Comparison of ENCODE assay signal across 8 cellular contexts in the genomic region with DNA sequence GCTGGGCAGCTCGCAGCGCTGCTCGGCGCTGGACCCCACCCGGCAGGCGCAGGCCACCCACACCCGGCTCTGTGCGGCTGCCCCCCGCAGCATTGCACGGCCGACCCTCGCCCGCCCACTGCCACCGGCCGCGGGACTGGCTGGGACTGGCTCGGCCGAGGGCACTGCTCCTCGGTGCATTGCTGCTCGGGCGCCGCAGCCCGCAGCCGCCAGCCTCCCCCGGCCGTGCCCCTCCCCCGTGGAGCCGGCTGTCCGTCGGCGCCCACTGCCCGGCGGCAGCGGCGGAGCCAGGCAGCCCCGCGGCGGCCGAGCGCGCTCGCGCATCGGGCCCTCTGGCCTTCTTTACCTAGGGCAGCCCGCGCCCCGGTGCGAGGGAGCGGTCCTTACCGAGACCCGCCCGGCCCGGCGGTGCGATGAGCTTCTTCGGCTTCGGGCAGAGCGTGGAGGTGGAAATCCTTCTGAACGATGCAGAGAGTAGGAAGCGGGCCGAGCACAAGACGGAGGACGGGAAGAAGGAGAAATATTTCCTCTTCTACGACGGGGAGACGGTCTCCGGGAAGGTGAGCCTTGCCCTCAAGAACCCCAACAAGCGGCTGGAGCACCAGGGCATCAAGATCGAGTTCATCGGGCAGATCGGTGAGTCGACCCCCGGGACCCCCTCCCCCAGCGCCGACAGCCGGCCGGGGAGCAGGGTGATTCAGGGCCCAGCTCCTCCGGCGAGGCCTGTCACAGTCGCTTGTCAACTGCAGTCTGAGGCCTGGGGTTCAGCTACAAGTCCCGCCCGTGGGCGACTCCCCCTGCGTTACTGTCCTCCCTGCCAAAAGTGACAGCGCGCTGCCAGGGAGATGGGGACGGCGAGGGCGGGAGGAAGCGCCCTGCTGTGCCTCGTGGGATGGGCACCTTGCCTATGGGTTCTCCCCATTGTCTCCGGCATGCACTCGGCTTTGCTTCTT. TPM values are rescaled to one million over a fixed set of nuclear protein-coding genes. Genes with fewer than 3 reads are reported as not detected.
DNase-seq lines count a peak whose midpoint lies in the region; ATAC-seq lines count a peak whose summit lies in the region.

No MANE protein-coding gene starts in this region.

- no peak overlapping the region for H2BK120ac ChIP-seq in trophoblast cell (ENCODE audit: insufficient read depth, low read length, poor library complexity)

- no peaks in the 10 kb centered on the region for H3K9me3 Mint-ChIP-seq in CD8-positive, alpha-beta memory T cell
- no peaks in the 10 kb centered on the region for H3K9me3 Mint-ChIP-seq in activated naive CD4-positive, alpha-beta T cell treated with anti-CD3 and anti-CD28 coated beads, Interleukin-2, amount 50 U/mL, for 24 hours

- peak; percentile 27 to 68 (median 33) for DNase-seq in CD8-positive, alpha-beta memory T cell
- DNase-seq in HUDEP-2 (lab: John Stamatoyannopoulos, UW; ENCODE audit: unreplicated experiment in 76 of 76) = peak in 75 of 76 experiments; percentile 14 to 90 (median 77)
- DNase-seq in SK-MEL-5 (ENCODE audit: low read depth, low spot score) = peak; percentile 1
- DNase-seq in cardiac septum (ENCODE audit: low spot score) = peak; percentile 86
- peak; percentile 32 to 50 for DNase-seq in trophoblast cell
- DNase-seq in ureter (ENCODE audit: low spot score) = peak; percentile 61

- H3K79me2 ChIP-seq in trophoblast cell (ENCODE audit: control insufficient read depth, insufficient read depth, low read length, poor library complexity) = peaks cover 7% of the 10 kb centered on the region

- peak overlapping the region; percentile 95 for H3K18ac ChIP-seq in trophoblast cell (ENCODE audit: low read length)

- H2BK12ac ChIP-seq in trophoblast cell (ENCODE audit: low read length) = no peak overlapping the region

- peak overlapping the region; percentile 81 for H3K14ac ChIP-seq in trophoblast cell (ENCODE audit: low read length)

- peak; percentile 21 for ATAC-seq in GM21360 (IDR thresholded peaks at IDR 0.05; ENCODE audit: unreplicated experiment)

- H3K27ac Mint-ChIP-seq in CD8-positive, alpha-beta memory T cell = peak overlapping the region; percentile 80 to 99 (median 94)
- peak overlapping the region; percentile 94 for H3K27ac Mint-ChIP-seq in activated naive CD4-positive, alpha-beta T cell treated with anti-CD3 and anti-CD28 coated beads, Interleukin-2, amount 50 U/mL, for 24 hours

- H3K4me3 ChIP-seq in CD8-positive, alpha-beta memory T cell (ENCODE audit: low read length) = peak overlapping the region; percentile 87
- H3K4me3 ChIP-seq in trophoblast cell (ENCODE audit: low read depth, low read length) = peak overlapping the region; percentile 91

- no peak overlapping the region for H3K23ac ChIP-seq in trophoblast cell (ENCODE audit: low read length)

- peak overlapping the region; percentile 91 to 99 (median 97) for H3K4me3 Mint-ChIP-seq in CD8-positive, alpha-beta memory T cell
- peak overlapping the region; percentile 93 for H3K4me3 Mint-ChIP-seq in activated naive CD4-positive, alpha-beta T cell treated with anti-CD3 and anti-CD28 coated beads, Interleukin-2, amount 50 U/mL, for 24 hours

- peaks cover 9% of the 10 kb centered on the region for H3K79me1 ChIP-seq in trophoblast cell (ENCODE audit: low read length)

- in situ Hi-C loops in SK-MEL-5 (cut with HindIII; ENCODE audit: low pct_unique_long_range_greater_than_20kb, low sequenced_read_pairs) = no loop called here

- peak overlapping the region; percentile 85 for H4K8ac ChIP-seq in trophoblast cell (ENCODE audit: low read depth, low read length)

- H3K27ac ChIP-seq in CD8-positive, alpha-beta memory T cell (ENCODE audit: low read depth, low read length) = peak overlapping the region; percentile 55
- H3K27ac ChIP-seq in trophoblast cell (ENCODE audit: low read depth, low read length) = peak overlapping the region; percentile 48

- H4K91ac ChIP-seq in trophoblast cell (ENCODE audit: low read depth, low read length) = peak overlapping the region; percentile 68

- POLR2A ChIA-PET in CD8-positive, alpha-beta memory T cell (lab: Charles Lee) = interaction anchor here (0.7 to 2.9 kb wide), 6 partner anchors 20 to 277 kb away, joined by 3 to 36 read pairs (median 8); a partner anchor contains a TSS

- CTCF ChIA-PET in CD8-positive, alpha-beta memory T cell (lab: Charles Lee) = interaction anchor here (0.8 to 3.7 kb wide), 10 partner anchors 14 to 51 kb away, joined by 3 to 24 read pairs (median 6); a partner anchor contains a TSS

- peaks cover 67 to 76% (median 76%) of the 10 kb centered on the region in 3 donors for H3K4me1 Mint-ChIP-seq in CD8-positive, alpha-beta memory T cell
- peaks cover 74% of the 10 kb centered on the region for H3K4me1 Mint-ChIP-seq in activated naive CD4-positive, alpha-beta T cell treated with anti-CD3 and anti-CD28 coated beads, Interleukin-2, amount 50 U/mL, for 24 hours

- H3K4me1 ChIP-seq in CD8-positive, alpha-beta memory T cell (ENCODE audit: insufficient read depth, low read length) = peaks cover 50% of the 10 kb centered on the region
- H3K4me1 ChIP-seq in trophoblast cell (ENCODE audit: control insufficient read depth in 1 of 2, insufficient read depth in 2 of 2, low read length in 2 of 2) = peaks cover 5 to 8% of the 10 kb centered on the region in 2 experiments

- H3K27me3 Mint-ChIP-seq in CD8-positive, alpha-beta memory T cell = peaks cover 0 to 5% of the 10 kb centered on the region in 2 donors
- no peaks in the 10 kb centered on the region for H3K27me3 Mint-ChIP-seq in activated naive CD4-positive, alpha-beta T cell treated with anti-CD3 and anti-CD28 coated beads, Interleukin-2, amount 50 U/mL, for 24 hours

- H3K9me3 ChIP-seq in CD8-positive, alpha-beta memory T cell (ENCODE audit: low read length) = no peaks in the 10 kb centered on the region
- H3K9me3 ChIP-seq in trophoblast cell (ENCODE audit: insufficient read depth, low read depth, low read length) = no peaks in the 10 kb centered on the region

- H4K12ac ChIP-seq in trophoblast cell (ENCODE audit: low read depth, low read length) = peak overlapping the region; percentile 83

- peak overlapping the region; percentile 39 for H2BK5ac ChIP-seq in trophoblast cell (ENCODE audit: low read depth, low read length, poor library complexity)

- H3K36me3 Mint-ChIP-seq in CD8-positive, alpha-beta memory T cell = peaks cover 0 to 26% (median 7%) of the 10 kb centered on the region in 3 donors
- peaks cover 7% of the 10 kb centered on the region for H3K36me3 Mint-ChIP-seq in activated naive CD4-positive, alpha-beta T cell treated with anti-CD3 and anti-CD28 coated beads, Interleukin-2, amount 50 U/mL, for 24 hours

- peak overlapping the region; percentile 80 for H3K9ac ChIP-seq in trophoblast cell (ENCODE audit: low read length)

- peak overlapping the region; percentile 98 for H2AFZ ChIP-seq in trophoblast cell (ENCODE audit: insufficient read depth, low read length, poor library complexity)

- no peaks in the 10 kb centered on the region for H3K36me3 ChIP-seq in CD8-positive, alpha-beta memory T cell (ENCODE audit: insufficient read depth, low read length)
- no peaks in the 10 kb centered on the region for H3K36me3 ChIP-seq in trophoblast cell (ENCODE audit: control insufficient read depth in 1 of 2, insufficient read depth in 2 of 2, low read length in 2 of 2)

- WGBS in trophoblast cell (ENCODE audit: extremely low coverage, insufficient coverage, insufficient read length) = no CpG with 5 or more reads among the region's 93 CpGs

- H2AK5ac ChIP-seq in trophoblast cell (ENCODE audit: low read length) = no peak overlapping the region

- H3K4ac ChIP-seq in trophoblast cell (ENCODE audit: low read depth, low read length) = peak overlapping the region; percentile 34

- H3K4me2 ChIP-seq in trophoblast cell (ENCODE audit: low read length) = peak overlapping the region; percentile 95

- intact Hi-C loops in cardiac septum (cut with DNase I) = loop anchor here (2.0 kb wide), 1 partner anchor 28 kb away; a partner anchor contains a TSS

- H3K27me3 ChIP-seq in CD8-positive, alpha-beta memory T cell (ENCODE audit: insufficient read depth, low read length, poor library complexity, severe bottlenecking) = no peaks in the 10 kb centered on the region
- H3K27me3 ChIP-seq in trophoblast cell (ENCODE audit: insufficient read depth, low read length) = no peaks in the 10 kb centered on the region

RNA-seq across cellular contexts. Expression of a gene that starts 0.5 kb away (rescaled TPM):
- 10 to 100 TPM; 36.6 to 36.7 TPM for total RNA-seq in CD8-positive, alpha-beta memory T cell
- polyA plus RNA-seq in CD8-positive, alpha-beta memory T cell = 73.5 TPM
- 22.3 and 23.0 TPM in 2 replicates for total RNA-seq in SK-MEL-5 (2014; rRNA removed; shearing (Covaris generic))
- polyA plus RNA-seq in SK-MEL-5 (2015; cell fraction: cytosol; rRNA removed) = 25.5 and 28.2 TPM in 2 replicates
- polyA plus RNA-seq in SK-MEL-5 (2015; cell fraction: nucleus; rRNA removed) = 80.3 and 80.5 TPM in 2 replicates
- 39.5 TPM for total RNA-seq in cardiac septum
- 21.9 and 22.7 TPM in 2 replicates for polyA plus RNA-seq in trophoblast cell (2013)
- 46.9 TPM for total RNA-seq in ureter

RNA-seq across cellular contexts. Expression of a gene that starts 1.2 kb away (rescaled TPM):
- total RNA-seq in CD8-positive, alpha-beta memory T cell = 10 to 100 TPM; 76.7 to 80.4 TPM
- polyA plus RNA-seq in CD8-positive, alpha-beta memory T cell = 14.3 TPM
- 13.4 and 15.3 TPM in 2 replicates for total RNA-seq in SK-MEL-5 (2014; rRNA removed; shearing (Covaris generic))
- 22.0 and 25.7 TPM in 2 replicates for polyA plus RNA-seq in SK-MEL-5 (2015; cell fraction: cytosol; rRNA removed)
- polyA plus RNA-seq in SK-MEL-5 (2015; cell fraction: nucleus; rRNA removed) = 54.4 and 72.5 TPM in 2 replicates
- total RNA-seq in cardiac septum = 17.5 TPM
- polyA plus RNA-seq in trophoblast cell (2013) = 12.2 and 12.7 TPM in 2 replicates
- total RNA-seq in ureter = 20.4 TPM

RNA-seq across cellular contexts. Expression of a gene that starts 28.2 kb away (rescaled TPM):
- total RNA-seq in CD8-positive, alpha-beta memory T cell = 10 to 100 TPM; 58.9 to 68.4 TPM
- 133 TPM for polyA plus RNA-seq in CD8-positive, alpha-beta memory T cell
- 19.7 and 25.3 TPM in 2 replicates for total RNA-seq in SK-MEL-5 (2014; rRNA removed; shearing (Covaris generic))
- polyA plus RNA-seq in SK-MEL-5 (2015; cell fraction: cytosol; rRNA removed) = 13.2 and 16.6 TPM in 2 replicates
- 45.8 and 51.5 TPM in 2 replicates for polyA plus RNA-seq in SK-MEL-5 (2015; cell fraction: nucleus; rRNA removed)
- total RNA-seq in cardiac septum (32.9 TPM), ureter (52.1 TPM)
- polyA plus RNA-seq in trophoblast cell (2013) = 27.6 and 30.3 TPM in 2 replicates

RNA-seq across cellular contexts. Expression of a gene that starts 28.4 kb away (rescaled TPM):
- 10 to 100 TPM; 27.1 to 28.2 TPM for total RNA-seq in CD8-positive, alpha-beta memory T cell
- 20.9 TPM for polyA plus RNA-seq in CD8-positive, alpha-beta memory T cell
- 12.7 and 14.5 TPM in 2 replicates for total RNA-seq in SK-MEL-5 (2014; rRNA removed; shearing (Covaris generic))
- 17.4 and 23.1 TPM in 2 replicates for polyA plus RNA-seq in SK-MEL-5 (2015; cell fraction: cytosol; rRNA removed)
- polyA plus RNA-seq in SK-MEL-5 (2015; cell fraction: nucleus; rRNA removed) = 119 and 135 TPM in 2 replicates
- 33.9 TPM for total RNA-seq in cardiac septum
- polyA plus RNA-seq in trophoblast cell (2013) = 9.7 and 9.9 TPM in 2 replicates
- 31.1 TPM for total RNA-seq in ureter

RNA-seq across cellular contexts. Expression of a gene that starts 51.2 kb away (rescaled TPM):
- total RNA-seq in CD8-positive, alpha-beta memory T cell = 1 to 10 TPM; 2.3 to 3.0 TPM
- 2.0 TPM for polyA plus RNA-seq in CD8-positive, alpha-beta memory T cell
- total RNA-seq in SK-MEL-5 (2014; rRNA removed; shearing (Covaris generic)) = 0.40 and 0.69 TPM in 2 replicates
- 0.37 and 0.77 TPM in 2 replicates for polyA plus RNA-seq in SK-MEL-5 (2015; cell fraction: cytosol; rRNA removed)
- 1.3 and 1.6 TPM in 2 replicates for polyA plus RNA-seq in SK-MEL-5 (2015; cell fraction: nucleus; rRNA removed)
- total RNA-seq in cardiac septum = not detected
- polyA plus RNA-seq in trophoblast cell (2013) = not detected in 2 replicates
- total RNA-seq in ureter = not detected

Comparison
In these comparisons a context has a peak if more than half of its experiments do, and no peak if none do; other contexts are left out.
1. Peak in every context shown above with its lines: DNase-seq, ATAC-seq, H3K4me3 ChIP-seq and H3K27ac ChIP-seq.
2. DNase-seq: peak in every context shown above with its lines; median percentile 86 in cardiac septum; 77 in HUDEP-2; 61 in ureter; 41 in trophoblast cell; 33 in CD8-positive, alpha-beta memory T cell; 1 in SK-MEL-5.